In genomic region chr9:32986971-32987370, GRCh38 we compare ENCODE assay signal across 27 cellular contexts. TPM values are rescaled to one million over a fixed set of nuclear protein-coding genes. Genes with fewer than 3 reads are reported as not detected.
DNase-seq lines count a peak whose midpoint lies in the region; ATAC-seq and TF ChIP-seq lines count a peak whose summit lies in the region.
"Had no signal": no experiment of that assay in that cellular context is flagged by ENCODE, and none has a peak within 500 bp of the region (broad histone marks: within the 10 kb centered on the region; RNA-seq: fewer than 3 reads in every experiment).

No MANE protein-coding gene starts in this region.

- in situ Hi-C loops in IMR-90 (cut with MboI; ENCODE audit: low sequenced_read_pairs) (no loop called here), brain microvascular endothelial cell (cut with HindIII; ENCODE audit: low pct_ligation_motif_present, low sequenced_read_pairs) (loop anchor here (25.0 kb wide), 1 partner anchor 425 kb away; the partner anchor contains the start of genes NDUFB6, SMIM27 and TOPORS)

- no peak overlapping the region for H3K18ac ChIP-seq in IMR-90 (ENCODE audit: low read depth, low read length)

- no peak overlapping the region for H3K4me2 ChIP-seq in IMR-90 (ENCODE audit: low read depth, low read length)

- DNase-seq in EH (ENCODE audit: low read depth): peak; percentile 12
- peak; percentile 17 for DNase-seq in IMR-90
- DNase-seq in brain microvascular endothelial cell: peak; percentile 43
- DNase-seq in foreskin melanocyte: peak; percentile 60
- no peak for DNase-seq in GM03348 (ENCODE audit: low spot score)
- no peak for DNase-seq in effector CD4-positive, alpha-beta T cell
- no peak for DNase-seq in esophagus squamous epithelium (lab: John Stamatoyannopoulos, UW)
- no peak for DNase-seq in stimulated activated CD4-positive, alpha-beta T cell treated with anti-CD3 and anti-CD28 coated beads, Interleukin-4, amount 100 ng/mL, for 1 hour
- DNase-seq: activated CD4-positive, alpha-beta memory T cell treated with anti-CD3 and anti-CD28 coated beads for 36 hours; activated CD8-positive, alpha-beta memory T cell treated with anti-CD3 and anti-CD28 coated beads, Interleukin-2, amount 50 U/mL, for 48 hours; activated effector memory CD4-positive, alpha-beta T cell treated with Interleukin-2 at 50 U/mL for 16 hours; cortex of kidney; heart right ventricle; natural killer cell; NCI-H1105 treated with DMSO at 0.1 percent for 48 hours; NCI-H2029 treated with DMSO at 0.1 percent for 48 hours; NCI-H226; NCI-H774; OCI-M1; SHP77; spleen; stimulated activated CD4-positive, alpha-beta T cell treated with anti-CD3 and anti-CD28 coated beads, Interleukin-4, amount 100 ng/mL, for 24 hours; T1000; tibial artery had no signal

- no peak overlapping the region for H3K14ac ChIP-seq in IMR-90 (replicated peaks; ENCODE audit: low read depth, low read length)

- no peak overlapping the region for H3K23ac ChIP-seq in IMR-90 (ENCODE audit: low read depth, low read length)

- intact Hi-C loops in IMR-90 (cut with micrococcal nuclease): no loop called here
- intact Hi-C loops in esophagus squamous epithelium (cut with DNase I): no loop called here

- no peak overlapping the region for H2BK15ac ChIP-seq in IMR-90 (ENCODE audit: low read depth, low read length)

- no peaks in the 10 kb centered on the region for H4K20me1 ChIP-seq in IMR-90 (ENCODE audit: insufficient read depth, low read length)

- H3K4me3 ChIP-seq in IMR-90 (ENCODE audit: insufficient read depth, low read depth, low read length): no peak overlapping the region
- H3K4me3 ChIP-seq in brain microvascular endothelial cell (ENCODE audit: low read depth, low read length): no peak overlapping the region
- no peak overlapping the region for H3K4me3 ChIP-seq in esophagus squamous epithelium
- H3K4me3 ChIP-seq: cardiac muscle cell, heart right ventricle, spleen, tibial artery had no signal

- no peak overlapping the region for H3K4ac ChIP-seq in IMR-90 (ENCODE audit: low read depth, low read length)

- H3K27me3 ChIP-seq in IMR-90 (ENCODE audit: control insufficient read depth, insufficient read depth, low read length) (no peaks in the 10 kb centered on the region), brain microvascular endothelial cell (replicated peaks) (no peaks in the 10 kb centered on the region), esophagus squamous epithelium (no peaks in the 10 kb centered on the region)
- H3K27me3 ChIP-seq: cardiac muscle cell, heart right ventricle, spleen, tibial artery had no signal

- H2AK9ac ChIP-seq in IMR-90 (replicated peaks; ENCODE audit: low read depth, low read length, poor library complexity): no peak overlapping the region

- 100% methylated on average over 4 of the region's 4 CpGs; no CpG with 5 or more reads in 1 of the 2 experiments for WGBS in IMR-90 (ENCODE audit: extremely low coverage in 2 of 2, insufficient read length in 1 of 2), 2 experiments
- WGBS in esophagus squamous epithelium, 2 donors: 96 to 98% methylated on average over 3 to 4 of the region's 4 CpGs

- TF ChIP-seq RAD21 in IMR-90 (IDR thresholded peaks at IDR 0.05; ENCODE audit: low read length): no peak

- no peak overlapping the region for H4K5ac ChIP-seq in IMR-90 (ENCODE audit: low read depth, low read length)

- ATAC-seq in IMR-90 (ENCODE audit: low read depth): peak; percentile 35
- ATAC-seq: heart right ventricle, natural killer cell, WTC11 had no signal

- H2AK5ac ChIP-seq in IMR-90 (ENCODE audit: low read depth, low read length): no peak overlapping the region

- peaks cover 15 to 25% of the 10 kb centered on the region in 2 experiments for H3K79me1 ChIP-seq in IMR-90 (ENCODE audit: low read depth in 1 of 2, low read length in 2 of 2)

- H3K4me1 ChIP-seq in IMR-90 (ENCODE audit: control insufficient read depth, insufficient read depth, low read length) (no peaks in the 10 kb centered on the region), esophagus squamous epithelium (peaks cover 0 to under 1% (median 0%) of the 10 kb centered on the region in 3 donors)
- H3K4me1 ChIP-seq: tibial artery had no signal

- TF ChIP-seq POLR2A in IMR-90 (IDR thresholded peaks at IDR 0.05; ENCODE audit: low read depth, low read length): no peak
- no peak for TF ChIP-seq POLR2A in esophagus squamous epithelium (IDR thresholded peaks at IDR 0.05)

- no peak overlapping the region for H3K9ac ChIP-seq in IMR-90 (ENCODE audit: low read depth, low read length)

- POLR2A ChIA-PET in IMR-90 (lab: Charles Lee; ENCODE audit: unreplicated experiment): no interaction called here

- peaks cover 2% of the 10 kb centered on the region; the same call in 1 of the 2 replicates for H3K9me1 ChIP-seq in IMR-90 (ENCODE audit: insufficient read depth, low read length)

- no peak overlapping the region for H4K91ac ChIP-seq in IMR-90 (ENCODE audit: insufficient read depth, low read depth, low read length)

- H3K27ac ChIP-seq in IMR-90 (ENCODE audit: insufficient read depth, low read length): no peak overlapping the region
- H3K27ac ChIP-seq in brain microvascular endothelial cell: no peak overlapping the region
- H3K27ac ChIP-seq in esophagus squamous epithelium: no peak overlapping the region
- H3K27ac ChIP-seq: C4-2B, cardiac muscle cell, heart right ventricle, spleen, tibial artery had no signal

- dilution Hi-C loops in IMR-90 (cut with HindIII; ENCODE audit: low sequenced_read_pairs, unreplicated experiment): no loop called here

- no peak overlapping the region for H2BK120ac ChIP-seq in IMR-90 (ENCODE audit: low read depth, low read length)

- BruUV-seq in IMR-90 (replicated peaks; lab: Mats Ljungman, UMichigan): no TSS peak

- no peaks in the 10 kb centered on the region for H3K9me3 ChIP-seq in IMR-90 (ENCODE audit: control insufficient read depth, insufficient read depth, low read length)
- H3K9me3 ChIP-seq in esophagus squamous epithelium: no peaks in the 10 kb centered on the region
- H3K9me3 ChIP-seq: heart right ventricle, spleen, tibial artery had no signal

- no peak overlapping the region for H2BK20ac ChIP-seq in IMR-90 (ENCODE audit: low read depth, low read length)

- no peak overlapping the region for H2BK5ac ChIP-seq in IMR-90 (ENCODE audit: low read depth, low read length, poor library complexity, severe bottlenecking)

- no peak overlapping the region for H4K8ac ChIP-seq in IMR-90 (ENCODE audit: low read depth in 2 of 2, low read length in 2 of 2)

- H3K36me3 ChIP-seq in IMR-90 (ENCODE audit: control insufficient read depth, insufficient read depth, low read length) (peaks cover 31% of the 10 kb centered on the region), brain microvascular endothelial cell (replicated peaks) (peaks cover 42% of the 10 kb centered on the region), esophagus squamous epithelium (peaks cover 19 to 97% (median 24%) of the 10 kb centered on the region in 3 donors)

- no peak overlapping the region for H2AFZ ChIP-seq in IMR-90 (replicated peaks; ENCODE audit: low read length, poor library complexity)

- no peak overlapping the region for H3K56ac ChIP-seq in IMR-90 (ENCODE audit: extremely low read depth, insufficient read depth, low read length)

- TF ChIP-seq CTCF in IMR-90 (conservative IDR thresholded peaks at IDR 0.05; ENCODE audit: low read depth, low read length) (no peak), brain microvascular endothelial cell (IDR thresholded peaks at IDR 0.05; ENCODE audit: low read depth, low read length, missing control alignments) (no peak), esophagus squamous epithelium (IDR thresholded peaks at IDR 0.05) (no peak)

- CTCF ChIA-PET in IMR-90 (lab: Yijun Ruan, JAX): no interaction called here

TF ChIP-seq in IMR-90, 13 proteins besides CTCF, POLR2A, EP300 and RAD21 (continues in another document):
- TF ChIP-seq FOS (IDR thresholded peaks at IDR 0.05; ENCODE audit: low read depth, low read length) (no peak), RFX5 (IDR thresholded peaks at IDR 0.05; ENCODE audit: low read depth, low read length) (no peak), MAZ (IDR thresholded peaks at IDR 0.05; ENCODE audit: borderline replicate concordance, low read depth, low read length) (no peak), MAFK (IDR thresholded peaks at IDR 0.05; ENCODE audit: low read depth, low read length) (no peak), ELK1 (IDR thresholded peaks at IDR 0.05; ENCODE audit: borderline replicate concordance, low read depth, low read length) (no peak), NFE2L2 (IDR thresholded peaks at IDR 0.05; ENCODE audit: low read depth, low read length) (no peak), USF2 (IDR thresholded peaks at IDR 0.05; ENCODE audit: low read depth, low read length) (no peak), MXI1 (IDR thresholded peaks at IDR 0.05; ENCODE audit: borderline replicate concordance, low read depth, low read length) (no peak), RCOR1 (IDR thresholded peaks at IDR 0.05; ENCODE audit: insufficient replicate concordance, low read length) (no peak), CEBPB (IDR thresholded peaks at IDR 0.05; ENCODE audit: low read depth, low read length) (no peak), BHLHE40 (IDR thresholded peaks at IDR 0.05; ENCODE audit: low read depth, low read length) (no peak)

RNA-seq across cellular contexts. Expression of gene APTX, which starts 14.5 kb away (rescaled TPM):
- total RNA-seq in IMR-90 (2012; rRNA removed): 34.2 and 45.3 TPM in 2 replicates
- polyA plus RNA-seq in IMR-90 (2012; rRNA removed): 28.0 and 32.6 TPM in 2 replicates
- 7.8 and 18.7 TPM in 2 replicates for polyA plus RNA-seq in IMR-90 (2012; cell fraction: cytosol; rRNA removed)
- polyA plus RNA-seq in IMR-90 (2012; cell fraction: nucleus; rRNA removed; ENCODE audit: low replicate concordance): 9.2 and 59.9 TPM in 2 replicates
- total RNA-seq in esophagus squamous epithelium: 10 to 100 TPM; 14.3 to 35.6 (median 33.8) TPM

RNA-seq across cellular contexts. Expression of gene DNAJA1, which starts 38.1 kb away (rescaled TPM):
- total RNA-seq in IMR-90 (2012; rRNA removed) (59.5 and 109 TPM in 2 replicates), esophagus squamous epithelium (10 to 100 TPM; 44.4 to 79.5 (median 58.3) TPM)
- 103 and 118 TPM in 2 replicates for polyA plus RNA-seq in IMR-90 (2012; rRNA removed)
- 19.8 and 46.7 TPM in 2 replicates for polyA plus RNA-seq in IMR-90 (2012; cell fraction: cytosol; rRNA removed)
- polyA plus RNA-seq in IMR-90 (2012; cell fraction: nucleus; rRNA removed; ENCODE audit: low replicate concordance): 6.2 and 51.4 TPM in 2 replicates

Comparison
In these comparisons a context has a peak if more than half of its experiments do, and no peak if none do; other contexts are left out.
1. DNase-seq: peak in EH (single experiment), IMR-90 (single experiment), brain microvascular endothelial cell (single experiment) and foreskin melanocyte (single experiment); none in GM03348 (single experiment), effector CD4-positive, alpha-beta T cell (single experiment), esophagus squamous epithelium (single experiment) and stimulated activated CD4-positive, alpha-beta T cell treated with anti-CD3 and anti-CD28 coated beads, Interleukin-4, amount 100 ng/mL, for 1 hour (single experiment).